14 cellular contexts compared by ENCODE assay signal in the genomic region with DNA sequence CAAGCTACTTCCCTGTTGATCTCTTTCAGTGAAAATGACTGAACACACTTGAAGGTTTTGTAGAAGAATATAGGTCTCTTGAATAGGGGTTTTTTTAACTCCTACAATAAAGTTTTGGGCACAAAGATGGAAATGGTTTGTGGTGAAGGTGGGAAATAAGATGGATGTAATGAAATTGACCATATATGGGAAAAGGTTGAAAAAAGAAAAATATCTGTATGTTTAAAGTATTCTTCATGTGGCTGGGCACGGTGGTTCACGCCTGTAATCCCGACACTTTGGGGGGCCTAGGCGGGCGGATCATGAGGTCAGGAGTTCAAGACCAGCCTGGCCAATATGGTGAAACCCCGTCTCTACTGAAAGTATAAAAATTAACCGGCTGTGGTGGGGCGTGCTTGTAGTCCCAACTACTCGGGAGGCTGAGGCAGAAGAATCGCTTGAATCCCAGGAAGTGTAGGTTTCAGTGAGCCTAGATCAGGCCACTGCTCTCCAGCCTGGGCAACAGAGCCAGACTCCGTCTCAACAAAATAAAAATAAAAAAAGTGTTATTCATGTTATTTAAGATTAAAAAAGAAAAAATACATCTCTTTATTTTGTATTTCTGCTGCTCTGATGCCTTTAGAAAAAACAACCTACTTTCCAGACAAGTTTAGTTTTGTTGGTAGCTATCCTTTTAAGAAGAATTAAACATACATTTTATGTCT. TPM values are rescaled to one million over a fixed set of nuclear protein-coding genes. Genes with fewer than 3 reads are reported as not detected.
A peak's percentile ranks its signal among the peaks of the same experiment; 100 is the strongest.
DNase-seq lines count a peak whose midpoint lies in the region; ATAC-seq and TF ChIP-seq lines count a peak whose summit lies in the region.
"Had no signal": no experiment of that assay in that cellular context is flagged by ENCODE, and none has a peak within 500 bp of the region (broad histone marks: within the 10 kb centered on the region; RNA-seq: fewer than 3 reads in every experiment).

No MANE protein-coding gene starts in this region.

- peaks cover 0 to 5% of the 10 kb centered on the region in 2 donors for H3K36me3 Mint-ChIP-seq in activated naive CD4-positive, alpha-beta T cell treated with anti-CD3 and anti-CD28 coated beads, Interleukin-2, amount 50 U/mL, for 72 hours
- H3K36me3 Mint-ChIP-seq in brain (peaks cover 14% of the 10 kb centered on the region), Caco-2 (ENCODE audit: insufficient read depth, unreplicated experiment) (peaks cover 5% of the 10 kb centered on the region)

- TF ChIP-seq CTCF in Loucy (conservative IDR thresholded peaks at IDR 0.05; ENCODE audit: low read length) (no peak), brain (conservative IDR thresholded peaks at IDR 0.05) (no peak), Caco-2 (IDR thresholded peaks at IDR 0.05; ENCODE audit: insufficient read depth in 1 of 2, low read depth in 1 of 2, low read length in 1 of 2, severe bottlenecking in 1 of 2, unreplicated experiment in 1 of 2) (no peak)

- BruUV-seq in Caco-2 (replicated peaks; lab: Mats Ljungman, UMichigan) = no TSS peak

- H3K27me3 Mint-ChIP-seq in brain (no peaks in the 10 kb centered on the region), Caco-2 (ENCODE audit: insufficient read depth, unreplicated experiment) (no peaks in the 10 kb centered on the region)

- CTCF ChIA-PET in Caco-2 (lab: Charles Lee) = no interaction called here

- peaks cover 56% of the 10 kb centered on the region for H4K20me1 ChIP-seq in Loucy (ENCODE audit: insufficient read depth, low read length, poor library complexity, severe bottlenecking)

- H3K4me3 ChIP-seq in Loucy (ENCODE audit: low read length, poor library complexity, severe bottlenecking) (peak overlapping the region; percentile 78), rectal smooth muscle tissue (ENCODE audit: low read length) (peak overlapping the region; percentile 9), Caco-2 (ENCODE audit: low read depth, low read length) (no peak overlapping the region)

- peaks cover 36% of the 10 kb centered on the region for H3K4me1 Mint-ChIP-seq in brain
- H3K4me1 Mint-ChIP-seq in Caco-2 (ENCODE audit: low read depth, unreplicated experiment) = peaks cover 7% of the 10 kb centered on the region

- H3K79me2 ChIP-seq in Loucy (ENCODE audit: insufficient read depth, low read length) = peaks cover 70% of the 10 kb centered on the region

- no peaks in the 10 kb centered on the region for H3K9me3 Mint-ChIP-seq in activated naive CD4-positive, alpha-beta T cell treated with anti-CD3 and anti-CD28 coated beads, Interleukin-2, amount 50 U/mL, for 72 hours
- H3K9me3 Mint-ChIP-seq in brain (peaks cover 0 to 3% (median 0%) of the 10 kb centered on the region in 5 experiments), Caco-2 (ENCODE audit: unreplicated experiment) (no peaks in the 10 kb centered on the region)

- no peaks in the 10 kb centered on the region for H3K9me2 ChIP-seq in Loucy (replicated peaks; ENCODE audit: low read depth, low read length)

- no peaks in the 10 kb centered on the region for H3F3A ChIP-seq in Loucy (ENCODE audit: low read depth)

- POLR2A ChIA-PET in Caco-2 (lab: Charles Lee) = no interaction called here

- H3K4me1 ChIP-seq in Loucy (ENCODE audit: insufficient read depth, low read length, poor library complexity, severe bottlenecking) (peaks cover 30% of the 10 kb centered on the region), rectal smooth muscle tissue (ENCODE audit: control insufficient read depth, insufficient read depth, low read length) (peaks cover 12% of the 10 kb centered on the region), Caco-2 (peaks cover 12% of the 10 kb centered on the region; the same call in 1 of the 2 replicates)

- DNase-seq in activated naive CD4-positive, alpha-beta T cell treated with Interleukin-2 at 50 U/mL for 16 hours = peak; percentile 8
- no peak for DNase-seq in activated naive CD4-positive, alpha-beta T cell treated with anti-CD3 and anti-CD28 coated beads, Interleukin-2, amount 50 U/mL, for 72 hours (ENCODE audit: low spot score in 2 of 2)
- no peak for DNase-seq in Caco-2
- DNase-seq: AML-193, amniotic stem cell, NCI-H1694 treated with DMSO at 0.1 percent for 48 hours, OCI-M1, posterior cingulate gyrus had no signal

- H3K27me3 ChIP-seq in Loucy (ENCODE audit: insufficient read depth, low read length, poor library complexity, severe bottlenecking) = no peaks in the 10 kb centered on the region
- H3K27me3 ChIP-seq in rectal smooth muscle tissue (ENCODE audit: control insufficient read depth, insufficient read depth, low read length) = no peaks in the 10 kb centered on the region
- no peaks in the 10 kb centered on the region for H3K27me3 ChIP-seq in Caco-2 (replicated peaks; ENCODE audit: control insufficient read depth, insufficient read depth, low read length)

- peak overlapping the region; percentile 95 for H3K4me2 ChIP-seq in Loucy (ENCODE audit: low read depth, low read length, poor library complexity, severe bottlenecking)

- peak overlapping the region; percentile 82 for H3K9ac ChIP-seq in Loucy (ENCODE audit: low read depth, low read length, poor library complexity, severe bottlenecking)
- no peak overlapping the region for H3K9ac ChIP-seq in rectal smooth muscle tissue (ENCODE audit: low read length)

- H3K27ac Mint-ChIP-seq in activated naive CD4-positive, alpha-beta T cell treated with anti-CD3 and anti-CD28 coated beads, Interleukin-2, amount 50 U/mL, for 72 hours = peak overlapping the region in 1 of 2 donors; percentile 81
- no peak overlapping the region for H3K27ac Mint-ChIP-seq in brain
- no peak overlapping the region for H3K27ac Mint-ChIP-seq in Caco-2 (ENCODE audit: unreplicated experiment)

- no peak overlapping the region for H3K27ac ChIP-seq in rectal smooth muscle tissue (ENCODE audit: low read depth, low read length)
- H3K27ac ChIP-seq: VCaP had no signal

- H2AFZ ChIP-seq in Loucy (ENCODE audit: low read length) = no peak overlapping the region

- no peaks in the 10 kb centered on the region for H3K36me3 ChIP-seq in Loucy (ENCODE audit: insufficient read depth, low read length)
- no peaks in the 10 kb centered on the region for H3K36me3 ChIP-seq in rectal smooth muscle tissue (ENCODE audit: control insufficient read depth, insufficient read depth, low read length)
- no peaks in the 10 kb centered on the region for H3K36me3 ChIP-seq in Caco-2 (ENCODE audit: control insufficient read depth, insufficient read depth, low read length)

- no peaks in the 10 kb centered on the region for H3K9me3 ChIP-seq in Loucy (ENCODE audit: insufficient read depth, low read depth, low read length)
- no peaks in the 10 kb centered on the region for H3K9me3 ChIP-seq in Caco-2

- no peak for ATAC-seq in activated naive CD4-positive, alpha-beta T cell treated with anti-CD3 and anti-CD28 coated beads, Interleukin-2, amount 50 U/mL, for 72 hours
- no peak for ATAC-seq in HG02642 (IDR thresholded peaks at IDR 0.05; ENCODE audit: poor library complexity, unreplicated experiment)
- ATAC-seq in GM18868 (IDR thresholded peaks at IDR 0.05; ENCODE audit: unreplicated experiment) = no peak

- intact Hi-C loops in Caco-2 (cut with micrococcal nuclease; ENCODE audit: unreplicated experiment) = no loop called here

- H3K4me3 Mint-ChIP-seq in brain (peak overlapping the region; percentile 28 to 81 (median 68)), Caco-2 (ENCODE audit: unreplicated experiment) (no peak overlapping the region)

RNA-seq across cellular contexts. Expression of gene RBM27, which starts 2.2 kb away (rescaled TPM):
- total RNA-seq in activated naive CD4-positive, alpha-beta T cell treated with anti-CD3 and anti-CD28 coated beads, Interleukin-2, amount 50 U/mL, for 72 hours = 10 to 100 TPM; 21.2 to 27.3 TPM
- 5.4 TPM for polyA plus RNA-seq in brain (ENCODE audit: insufficient read depth, low read depth, low replicate concordance)
- total RNA-seq in Caco-2 (2022) = 23.9 and 24.3 TPM in 2 replicates

RNA-seq across cellular contexts. Expression of gene LARS1, which starts 23.2 kb away (rescaled TPM):
- total RNA-seq in activated naive CD4-positive, alpha-beta T cell treated with anti-CD3 and anti-CD28 coated beads, Interleukin-2, amount 50 U/mL, for 72 hours = 100 to 1,000 TPM; 111 to 152 TPM
- polyA plus RNA-seq in brain (ENCODE audit: insufficient read depth, low read depth, low replicate concordance) = 52.3 TPM
- 162 and 169 TPM in 2 replicates for total RNA-seq in Caco-2 (2022)
